Comparison of ENCODE assay signal across 28 cellular contexts in the genomic region with DNA sequence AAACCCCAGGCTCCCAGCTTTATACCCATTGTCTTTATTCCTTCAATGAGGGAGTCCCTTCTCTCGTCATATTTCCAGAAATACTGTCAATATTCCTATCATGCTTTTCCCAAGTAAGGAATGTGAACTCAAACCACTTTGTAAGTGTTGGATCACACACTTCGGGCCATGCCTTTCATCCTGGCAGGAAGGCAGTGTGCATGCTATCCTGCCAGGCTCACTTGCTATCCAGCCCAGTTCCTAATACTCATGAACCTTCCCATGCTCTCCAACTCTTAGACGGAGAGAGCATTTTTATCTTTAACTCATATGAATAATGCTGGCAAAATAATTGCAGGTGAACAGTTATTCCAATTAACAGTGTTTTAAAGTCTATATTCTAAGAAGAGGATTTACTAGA.
"Had no signal": no experiment of that assay in that cellular context is flagged by ENCODE, and none has a peak within 500 bp of the region (broad histone marks: within the 10 kb centered on the region; RNA-seq: fewer than 3 reads in every experiment).

No MANE protein-coding gene starts in this region.

- H3K27me3 ChIP-seq: stomach, suprapubic skin, testis, thyroid gland, tibial artery, tibial nerve, transverse colon, upper lobe of left lung, upper lobe of right lung, uterus, vagina had no signal

- H3K36me3 ChIP-seq: stomach, suprapubic skin, thoracic aorta, thyroid gland, tibial artery, tibial nerve, transverse colon, upper lobe of left lung, upper lobe of right lung, uterus, vagina had no signal

- H3K9me3 ChIP-seq: stomach, suprapubic skin, testis, thoracic aorta, thyroid gland, tibial artery, tibial nerve, transverse colon, upper lobe of left lung, upper lobe of right lung, uterus, vagina had no signal

- H3K4me3 ChIP-seq: stomach, suprapubic skin, testis, thoracic aorta, thyroid gland, tibial artery, tibial nerve, transverse colon, upper lobe of left lung, upper lobe of right lung, uterus, vagina had no signal

- H3K27me3 Mint-ChIP-seq: stimulated activated memory B cell treated with anti-CD40 and anti-IgM and Interleukin-4, amounts not matched to agents 10 μg/mL and 1 μg/mL and 100 μg/mL, for 72 hours; stimulated activated naive B cell treated with anti-CD40 and anti-IgM and Interleukin-4, amounts not matched to agents 10 μg/mL and 1 μg/mL and 100 μg/mL, for 72 hours; stimulated activated naive CD8-positive, alpha-beta T cell treated with anti-CD3 and anti-CD28 coated beads, Interleukin-15, amount 100 ng/mL, for 72 hours; stimulated activated naive CD8-positive, alpha-beta T cell treated with anti-CD3 and anti-CD28 coated beads, Interleukin-15, Interleukin-2, amounts not matched to agents 100 ng/mL and 50 ng/mL, for 24 hours; type B pancreatic cell had no signal

- H3K9me3 Mint-ChIP-seq: stimulated activated effector memory CD8-positive, alpha-beta T cell treated with anti-CD3 and anti-CD28 coated beads, Interleukin-12 subunit alpha, Interleukin-12 subunit beta, amount 100 ng/mL, for 72 hours; stimulated activated memory B cell treated with anti-CD40 and anti-IgM and Interleukin-4, amounts not matched to agents 10 μg/mL and 1 μg/mL and 100 μg/mL, for 72 hours; stimulated activated naive B cell treated with anti-CD40 and anti-IgM and Interleukin-4, amounts not matched to agents 10 μg/mL and 1 μg/mL and 100 μg/mL, for 72 hours; stimulated activated naive CD8-positive, alpha-beta T cell treated with anti-CD3 and anti-CD28 coated beads, Interleukin-15, amount 100 ng/mL, for 72 hours; stimulated activated naive CD8-positive, alpha-beta T cell treated with anti-CD3 and anti-CD28 coated beads, Interleukin-15, Interleukin-2, amounts not matched to agents 100 ng/mL and 50 ng/mL, for 24 hours; type B pancreatic cell had no signal

- H3K27ac ChIP-seq: stomach, suprapubic skin, testis, thoracic aorta, thyroid gland, tibial artery, tibial nerve, transverse colon, upper lobe of right lung, uterus, vagina had no signal

- H3K4me1 Mint-ChIP-seq: stimulated activated effector memory CD8-positive, alpha-beta T cell treated with anti-CD3 and anti-CD28 coated beads, Interleukin-12 subunit alpha, Interleukin-12 subunit beta, amount 100 ng/mL, for 72 hours; stimulated activated memory B cell treated with anti-CD40 and anti-IgM and Interleukin-4, amounts not matched to agents 10 μg/mL and 1 μg/mL and 100 μg/mL, for 72 hours; stimulated activated naive B cell treated with anti-CD40 and anti-IgM and Interleukin-4, amounts not matched to agents 10 μg/mL and 1 μg/mL and 100 μg/mL, for 72 hours; stimulated activated naive CD8-positive, alpha-beta T cell treated with anti-CD3 and anti-CD28 coated beads, Interleukin-15, amount 100 ng/mL, for 72 hours had no signal

- H3K4me3 Mint-ChIP-seq: stimulated activated effector memory CD8-positive, alpha-beta T cell treated with anti-CD3 and anti-CD28 coated beads, Interleukin-12 subunit alpha, Interleukin-12 subunit beta, amount 100 ng/mL, for 72 hours; stimulated activated memory B cell treated with anti-CD40 and anti-IgM and Interleukin-4, amounts not matched to agents 10 μg/mL and 1 μg/mL and 100 μg/mL, for 72 hours; stimulated activated naive B cell treated with anti-CD40 and anti-IgM and Interleukin-4, amounts not matched to agents 10 μg/mL and 1 μg/mL and 100 μg/mL, for 72 hours; stimulated activated naive CD8-positive, alpha-beta T cell treated with anti-CD3 and anti-CD28 coated beads, Interleukin-15, amount 100 ng/mL, for 72 hours; stimulated activated naive CD8-positive, alpha-beta T cell treated with anti-CD3 and anti-CD28 coated beads, Interleukin-15, Interleukin-2, amounts not matched to agents 100 ng/mL and 50 ng/mL, for 24 hours; type B pancreatic cell had no signal

- ATAC-seq: stimulated activated effector memory CD8-positive, alpha-beta T cell treated with anti-CD3 and anti-CD28 coated beads, Interleukin-12 subunit alpha, Interleukin-12 subunit beta, amount 100 ng/mL, for 72 hours; stimulated activated memory B cell treated with anti-CD40 and anti-IgM and Interleukin-4, amounts not matched to agents 10 μg/mL and 1 μg/mL and 100 μg/mL, for 72 hours; stimulated activated naive B cell treated with anti-CD40 and anti-IgM and Interleukin-4, amounts not matched to agents 10 μg/mL and 1 μg/mL and 100 μg/mL, for 72 hours; stimulated activated naive CD8-positive, alpha-beta T cell treated with anti-CD3 and anti-CD28 coated beads, Interleukin-15, amount 100 ng/mL, for 72 hours; stimulated activated naive CD8-positive, alpha-beta T cell treated with anti-CD3 and anti-CD28 coated beads, Interleukin-15, Interleukin-2, amounts not matched to agents 100 U/mL and 50 U/mL, for 24 hours; upper lobe of right lung had no signal

- H3K4me1 ChIP-seq: stomach, suprapubic skin, testis, thyroid gland, tibial artery, tibial nerve, transverse colon, upper lobe of left lung, upper lobe of right lung, uterus, vagina had no signal

- DNase-seq: stimulated activated CD4-positive, alpha-beta T cell treated with anti-CD3 and anti-CD28 coated beads, Interleukin-2, amount 100 ng/mL, for 48 hours; stimulated activated CD4-positive, alpha-beta T cell treated with anti-CD3 and anti-CD28 coated beads, Interleukin-4, amount 100 ng/mL, for 1 hour; stimulated activated CD4-positive, alpha-beta T cell treated with anti-CD3 and anti-CD28 coated beads, Interleukin-4, amount 100 ng/mL, for 24 hours; stimulated activated CD4-positive, alpha-beta T cell treated with anti-CD3 and anti-CD28 coated beads, Interleukin-4, amount 100 ng/mL, for 4 hours; stimulated activated CD8-positive, alpha-beta memory T cell treated with anti-CD3 and anti-CD28 coated beads, Interleukin-4, amount 100 ng/mL, for 48 hours; stimulated activated naive B cell treated with anti-CD40 and anti-IgM and Interleukin-4, amounts not matched to agents 10 μg/mL and 1 μg/mL and 100 μg/mL, for 72 hours; stimulated activated naive CD4-positive, alpha-beta T cell; stimulated activated naive CD4-positive, alpha-beta T cell treated with Interleukin-2 at 50 U/mL for 16 hours; stimulated activated naive CD8-positive, alpha-beta T cell treated with anti-CD3 and anti-CD28 coated beads, Interleukin-15, amount 100 ng/mL, for 72 hours; stimulated activated naive CD8-positive, alpha-beta T cell treated with anti-CD3 and anti-CD28 coated beads, Interleukin-15, Interleukin-2, amounts not matched to agents 100 U/mL and 50 U/mL, for 24 hours; stomach; substantia nigra; testis; thyroid gland; tibial artery; transverse colon; trophoblast cell; upper lobe of left lung; upper lobe of right lung; uterus had no signal

- H3K36me3 Mint-ChIP-seq: stimulated activated effector memory CD8-positive, alpha-beta T cell treated with anti-CD3 and anti-CD28 coated beads, Interleukin-12 subunit alpha, Interleukin-12 subunit beta, amount 100 ng/mL, for 72 hours; stimulated activated memory B cell treated with anti-CD40 and anti-IgM and Interleukin-4, amounts not matched to agents 10 μg/mL and 1 μg/mL and 100 μg/mL, for 72 hours; stimulated activated naive B cell treated with anti-CD40 and anti-IgM and Interleukin-4, amounts not matched to agents 10 μg/mL and 1 μg/mL and 100 μg/mL, for 72 hours; type B pancreatic cell had no signal

- H3K27ac Mint-ChIP-seq: stimulated activated effector memory CD8-positive, alpha-beta T cell treated with anti-CD3 and anti-CD28 coated beads, Interleukin-12 subunit alpha, Interleukin-12 subunit beta, amount 100 ng/mL, for 72 hours; stimulated activated memory B cell treated with anti-CD40 and anti-IgM and Interleukin-4, amounts not matched to agents 10 μg/mL and 1 μg/mL and 100 μg/mL, for 72 hours; stimulated activated naive B cell treated with anti-CD40 and anti-IgM and Interleukin-4, amounts not matched to agents 10 μg/mL and 1 μg/mL and 100 μg/mL, for 72 hours; stimulated activated naive CD8-positive, alpha-beta T cell treated with anti-CD3 and anti-CD28 coated beads, Interleukin-15, amount 100 ng/mL, for 72 hours; stimulated activated naive CD8-positive, alpha-beta T cell treated with anti-CD3 and anti-CD28 coated beads, Interleukin-15, Interleukin-2, amounts not matched to agents 100 ng/mL and 50 ng/mL, for 24 hours; type B pancreatic cell had no signal
